Comparison of ENCODE assay signal across 1 cellular context in the genomic region with DNA sequence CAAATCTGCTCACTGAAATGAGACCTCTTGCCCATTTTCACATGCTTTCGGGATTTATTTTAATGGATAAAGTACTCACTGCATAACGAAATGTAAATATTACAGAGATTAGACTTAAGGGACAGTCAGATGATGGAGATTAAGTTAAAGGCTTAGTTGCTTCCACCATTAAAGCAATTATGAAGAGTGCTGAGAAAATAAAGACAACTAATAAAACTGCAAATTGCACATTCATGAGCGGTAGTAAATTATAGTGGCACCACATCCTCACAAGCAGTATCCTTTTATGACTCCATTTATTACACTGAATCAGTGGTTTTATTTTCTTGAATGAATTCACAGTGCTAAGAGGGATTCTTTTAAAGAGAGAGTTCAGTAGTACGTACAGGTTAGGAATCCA.
A peak's percentile ranks its signal among the peaks of the same experiment; 100 is the strongest.
TF ChIP-seq lines count a peak whose summit lies in the region.

No MANE protein-coding gene starts in this region.

TF ChIP-seq in HEK293, 187 proteins besides CTCF, POLR2A, EP300 and RAD21 (continued from another document):
- TF ChIP-seq, protein P1, sequence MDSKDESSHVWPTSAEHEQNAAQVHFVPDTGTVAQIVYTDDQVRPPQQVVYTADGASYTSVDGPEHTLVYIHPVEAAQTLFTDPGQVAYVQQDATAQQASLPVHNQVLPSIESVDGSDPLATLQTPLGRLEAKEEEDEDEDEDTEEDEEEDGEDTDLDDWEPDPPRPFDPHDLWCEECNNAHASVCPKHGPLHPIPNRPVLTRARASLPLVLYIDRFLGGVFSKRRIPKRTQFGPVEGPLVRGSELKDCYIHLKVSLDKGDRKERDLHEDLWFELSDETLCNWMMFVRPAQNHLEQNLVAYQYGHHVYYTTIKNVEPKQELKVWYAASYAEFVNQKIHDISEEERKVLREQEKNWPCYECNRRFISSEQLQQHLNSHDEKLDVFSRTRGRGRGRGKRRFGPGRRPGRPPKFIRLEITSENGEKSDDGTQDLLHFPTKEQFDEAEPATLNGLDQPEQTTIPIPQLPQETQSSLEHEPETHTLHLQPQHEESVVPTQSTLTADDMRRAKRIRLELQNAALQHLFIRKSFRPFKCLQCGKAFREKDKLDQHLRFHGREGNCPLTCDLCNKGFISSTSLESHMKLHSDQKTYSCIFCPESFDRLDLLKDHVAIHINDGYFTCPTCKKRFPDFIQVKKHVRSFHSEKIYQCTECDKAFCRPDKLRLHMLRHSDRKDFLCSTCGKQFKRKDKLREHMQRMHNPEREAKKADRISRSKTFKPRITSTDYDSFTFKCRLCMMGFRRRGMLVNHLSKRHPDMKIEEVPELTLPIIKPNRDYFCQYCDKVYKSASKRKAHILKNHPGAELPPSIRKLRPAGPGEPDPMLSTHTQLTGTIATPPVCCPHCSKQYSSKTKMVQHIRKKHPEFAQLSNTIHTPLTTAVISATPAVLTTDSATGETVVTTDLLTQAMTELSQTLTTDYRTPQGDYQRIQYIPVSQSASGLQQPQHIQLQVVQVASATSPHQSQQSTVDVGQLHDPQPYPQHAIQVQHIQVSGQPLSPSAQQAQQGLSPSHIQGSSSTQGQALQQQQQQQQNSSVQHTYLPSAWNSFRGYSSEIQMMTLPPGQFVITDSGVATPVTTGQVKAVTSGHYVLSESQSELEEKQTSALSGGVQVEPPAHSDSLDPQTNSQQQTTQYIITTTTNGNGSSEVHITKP (tag by site-specific recombination; IDR thresholded peaks at IDR 0.05): no peak
- peak; percentile 84 for TF ChIP-seq IKZF3 (tag by site-specific recombination; IDR thresholded peaks at IDR 0.05)
- TF ChIP-seq KLF16 (tag by site-specific recombination; IDR thresholded peaks at IDR 0.05): no peak
- TF ChIP-seq ZNF518A (tag by site-specific recombination; conservative IDR thresholded peaks at IDR 0.05; ENCODE audit: low read depth): 0 out of 2 replicates have a peak, but pooled peaks have one; percentile 30
- TF ChIP-seq ZBTB1 (tag by site-specific recombination; IDR thresholded peaks at IDR 0.05): peak; percentile 79; the same call in 1 of the 2 replicates
- TF ChIP-seq, protein P2, sequence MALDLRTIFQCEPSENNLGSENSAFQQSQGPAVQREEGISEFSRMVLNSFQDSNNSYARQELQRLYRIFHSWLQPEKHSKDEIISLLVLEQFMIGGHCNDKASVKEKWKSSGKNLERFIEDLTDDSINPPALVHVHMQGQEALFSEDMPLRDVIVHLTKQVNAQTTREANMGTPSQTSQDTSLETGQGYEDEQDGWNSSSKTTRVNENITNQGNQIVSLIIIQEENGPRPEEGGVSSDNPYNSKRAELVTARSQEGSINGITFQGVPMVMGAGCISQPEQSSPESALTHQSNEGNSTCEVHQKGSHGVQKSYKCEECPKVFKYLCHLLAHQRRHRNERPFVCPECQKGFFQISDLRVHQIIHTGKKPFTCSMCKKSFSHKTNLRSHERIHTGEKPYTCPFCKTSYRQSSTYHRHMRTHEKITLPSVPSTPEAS (tag by site-specific recombination; IDR thresholded peaks at IDR 0.05): no peak
